18 cellular contexts compared by ENCODE assay signal in genomic region chr1:12547586-12548225, GRCh38.
DNase-seq lines count a peak whose midpoint lies in the region; ATAC-seq and TF ChIP-seq lines count a peak whose summit lies in the region.
"Had no signal": no experiment of that assay in that cellular context is flagged by ENCODE, and none has a peak within 500 bp of the region (broad histone marks: within the 10 kb centered on the region; RNA-seq: fewer than 3 reads in every experiment).

No MANE protein-coding gene starts in this region.

- H2BK20ac ChIP-seq in H9 (ENCODE audit: low read depth, low read length, poor library complexity, severe bottlenecking) = no peak overlapping the region

- H3K9me3 Mint-ChIP-seq in MCF 10A (ENCODE audit: unreplicated experiment) = no peaks in the 10 kb centered on the region
- no peaks in the 10 kb centered on the region; a peak in 1 of 5 replicates for H3K9me3 Mint-ChIP-seq in H9
- H3K9me3 Mint-ChIP-seq: dendritic cell treated with granulocyte-macrophage colony-stimulating factor and Interleukin-4, amounts not matched to agents 40 ng/mL and 50 ng/mL, for 4 days; immature natural killer cell; memory B cell had no signal

- no peak overlapping the region for H3K4ac ChIP-seq in H9 (ENCODE audit: low read depth, low read length)

- no peak overlapping the region for H2BK12ac ChIP-seq in H9 (ENCODE audit: insufficient read length, low read depth, low read length)

- H3K27ac Mint-ChIP-seq in MCF 10A (ENCODE audit: low read depth, unreplicated experiment) = no peak overlapping the region
- H3K27ac Mint-ChIP-seq in H9 = peak overlapping the region in 1 of 3 experiments; percentile 78; a peak in 2 of 7 replicates
- H3K27ac Mint-ChIP-seq: dendritic cell treated with granulocyte-macrophage colony-stimulating factor and Interleukin-4, amounts not matched to agents 40 ng/mL and 50 ng/mL, for 4 days; immature natural killer cell; memory B cell had no signal

- TF ChIP-seq POLR2A in breast epithelium (IDR thresholded peaks at IDR 0.05) (no peak), heart left ventricle (IDR thresholded peaks at IDR 0.05) (no peak), ovary (IDR thresholded peaks at IDR 0.05) (no peak), uterus (IDR thresholded peaks at IDR 0.05) (no peak)

- no peak overlapping the region for H3K4me2 ChIP-seq in H9 (ENCODE audit: insufficient read depth, insufficient read length, low read length)

- no peak overlapping the region for H3K14ac ChIP-seq in H9 (ENCODE audit: insufficient read depth, low read length)

- 76 to 90% (median 85%) methylated on average over 13 to 20 of the region's 20 CpGs for WGBS in heart left ventricle, 4 donors
- WGBS in ovary, 3 donors = 88 to 96% (median 92%) methylated on average over 20 of the region's 20 CpGs
- no CpG with 5 or more reads among the region's 20 CpGs for WGBS in H9 (ENCODE audit: extremely low coverage, insufficient read length, low lambda C conversion rate)

- H2AK5ac ChIP-seq in H9 (ENCODE audit: insufficient read length, low read length) = no peak overlapping the region

- no peak overlapping the region for H3K23ac ChIP-seq in H9 (ENCODE audit: insufficient read length, low read depth, low read length)

- no peak overlapping the region for H4K91ac ChIP-seq in H9 (ENCODE audit: insufficient read length, low read depth, low read length)

- POLR2A ChIA-PET in MCF 10A (lab: Yijun Ruan, JAX) = no interaction called here

- no peak overlapping the region; the same call in 1 of the 2 replicates for H2BK15ac ChIP-seq in H9 (ENCODE audit: low read depth, low read length)

- H4K8ac ChIP-seq in H9 (replicated peaks; ENCODE audit: insufficient read length, low read depth, low read length) = no peak overlapping the region

- TF ChIP-seq EP300 in ovary (IDR thresholded peaks at IDR 0.05) = no peak

- H4K5ac ChIP-seq in H9 (ENCODE audit: insufficient read length, low read depth, low read length) = no peak overlapping the region

- no peak overlapping the region for H3T11ph ChIP-seq in H9 (ENCODE audit: low read length)

- ATAC-seq in heart left ventricle (peak in 1 of 4 donors; percentile 2), HG02610 (IDR thresholded peaks at IDR 0.05; ENCODE audit: unreplicated experiment) (no peak)
- ATAC-seq: K562 had no signal

- peaks cover 10% of the 10 kb centered on the region for H3K36me3 Mint-ChIP-seq in MCF 10A (ENCODE audit: insufficient read depth, unreplicated experiment)
- H3K36me3 Mint-ChIP-seq in H9 (ENCODE audit: insufficient read depth in 1 of 3, low read depth in 3 of 3) = no peaks in the 10 kb centered on the region
- H3K36me3 Mint-ChIP-seq: immature natural killer cell, memory B cell had no signal

- H3K56ac ChIP-seq in H9 (ENCODE audit: insufficient read length, low read depth, low read length) = no peak overlapping the region

- H3K9me3 ChIP-seq in breast epithelium (no peaks in the 10 kb centered on the region), heart left ventricle (no peaks in the 10 kb centered on the region), ovary (no peaks in the 10 kb centered on the region), uterus (no peaks in the 10 kb centered on the region), H9 (ENCODE audit: control insufficient read depth, low read depth, low read length) (no peaks in the 10 kb centered on the region)

- H3K9ac ChIP-seq in H9 (ENCODE audit: extremely low read depth, insufficient read length, low read length) = no peak overlapping the region

- H3K79me2 ChIP-seq in H9 (ENCODE audit: insufficient read depth, low read length) = no peaks in the 10 kb centered on the region

- H3K23me2 ChIP-seq in H9 (ENCODE audit: insufficient read length, low read depth, low read length, poor library complexity, severe bottlenecking) = no peaks in the 10 kb centered on the region

- intact Hi-C loops in breast epithelium (cut with DNase I; ENCODE audit: low total_unique reads) (loop anchor here (5.0 kb wide), 1 partner anchor 70 kb away; the partner anchor contains the start of gene DHRS3), MCF 10A (cut with micrococcal nuclease) (no loop called here), heart left ventricle (cut with DNase I) (no loop called here), ovary (cut with DNase I) (loop anchor here (5.0 to 10.0 kb wide), 7 partner anchors 47 to 143 kb away; partner anchors contain the start of gene DHRS3 (in 1 of the 4)), uterus (cut with DNase I; ENCODE audit: low total_unique reads) (no loop called here)

- no peak overlapping the region for H2AFZ ChIP-seq in H9 (ENCODE audit: low read length)

- H3K27ac ChIP-seq in breast epithelium (peak overlapping the region; percentile 83 to 89), heart left ventricle (peak overlapping the region in 8 of 12 donors; percentile 53 to 91 (median 75)), ovary (peak overlapping the region; percentile 71 to 77), uterus (peak overlapping the region; percentile 86 to 92), H9 (ENCODE audit: insufficient read length, low read depth, low read length) (no peak overlapping the region)

- no peak for TF ChIP-seq CTCF in breast epithelium (IDR thresholded peaks at IDR 0.05)
- TF ChIP-seq CTCF in MCF 10A (IDR thresholded peaks at IDR 0.05; ENCODE audit: unreplicated experiment) = no peak
- no peak for TF ChIP-seq CTCF in heart left ventricle (IDR thresholded peaks at IDR 0.05)
- TF ChIP-seq CTCF in ovary (IDR thresholded peaks at IDR 0.05) = no peak
- TF ChIP-seq CTCF in uterus (IDR thresholded peaks at IDR 0.05) = no peak
- no peak for TF ChIP-seq CTCF in H9 (conservative IDR thresholded peaks at IDR 0.05)

- no peak overlapping the region for H3K4me3 ChIP-seq in breast epithelium
- no peak overlapping the region for H3K4me3 ChIP-seq in heart left ventricle
- no peak overlapping the region for H3K4me3 ChIP-seq in ovary
- no peak overlapping the region for H3K4me3 ChIP-seq in uterus
- H3K4me3 ChIP-seq: K562 had no signal

- no peaks in the 10 kb centered on the region for H4K20me1 ChIP-seq in H9 (ENCODE audit: control insufficient read depth, insufficient read depth, insufficient read length)

- H3K36me3 ChIP-seq in breast epithelium = no peaks in the 10 kb centered on the region
- H3K36me3 ChIP-seq in heart left ventricle = no peaks in the 10 kb centered on the region
- H3K36me3 ChIP-seq in ovary = no peaks in the 10 kb centered on the region
- no peaks in the 10 kb centered on the region for H3K36me3 ChIP-seq in uterus

- H3K4me1 Mint-ChIP-seq in MCF 10A (ENCODE audit: insufficient read depth, unreplicated experiment) = peaks cover 10% of the 10 kb centered on the region
- peaks cover 13 to 20% of the 10 kb centered on the region in 2 experiments for H3K4me1 Mint-ChIP-seq in H9
- H3K4me1 Mint-ChIP-seq: memory B cell had no signal

- BruUV-seq in MCF 10A (replicated peaks; lab: Mats Ljungman, UMichigan) = no TSS peak

- H2BK120ac ChIP-seq in H9 (ENCODE audit: low read depth, low read length, poor library complexity, severe bottlenecking) = no peak overlapping the region

- H3K27me3 Mint-ChIP-seq in MCF 10A (ENCODE audit: insufficient read depth, unreplicated experiment) (peaks cover 39% of the 10 kb centered on the region), H9 (ENCODE audit: low read depth) (no peaks in the 10 kb centered on the region; the same call in none of the 2 replicates)

- H3K27me3 ChIP-seq in breast epithelium (no peaks in the 10 kb centered on the region), heart left ventricle (no peaks in the 10 kb centered on the region), ovary (no peaks in the 10 kb centered on the region), uterus (no peaks in the 10 kb centered on the region), H9 (ENCODE audit: insufficient read depth, low read length) (no peaks in the 10 kb centered on the region)

- H3K4me3 Mint-ChIP-seq in MCF 10A (ENCODE audit: unreplicated experiment) = no peak overlapping the region
- H3K4me3 Mint-ChIP-seq in H9 = no peak overlapping the region
- H3K4me3 Mint-ChIP-seq: dendritic cell treated with granulocyte-macrophage colony-stimulating factor and Interleukin-4, amounts not matched to agents 40 ng/mL and 50 ng/mL, for 4 days; immature natural killer cell; memory B cell had no signal

- peak in 1 of 2 donors; percentile 37 for DNase-seq in breast epithelium (ENCODE audit: low spot score in 2 of 2)
- DNase-seq in MCF 10A (ENCODE audit: unreplicated experiment) = no peak
- DNase-seq in heart left ventricle = peak in 1 of 5 donors; percentile 52
- peak in 2 of 5 donors; percentile 34 to 46 for DNase-seq in ovary
- peak in 1 of 2 donors; percentile 19 for DNase-seq in uterus
- no peak for DNase-seq in NCI-H524 (lab: John Stamatoyannopoulos, UW)
- DNase-seq in H9 = no peak
- DNase-seq: activated CD4-positive, alpha-beta T cell treated with anti-CD3 and anti-CD28 coated beads, Interleukin-2, amount 50 U/mL, for 48 hours; EL; immature natural killer cell; NCI-H2081; NCI-H526 treated with DMSO at 0.1 percent for 48 hours; stimulated activated CD4-positive, alpha-beta T cell treated with anti-CD3 and anti-CD28 coated beads, Interleukin-4, amount 100 ng/mL, for 24 hours; stimulated activated CD8-positive, alpha-beta memory T cell treated with anti-CD3 and anti-CD28 coated beads, Interleukin-4, amount 100 ng/mL, for 48 hours had no signal

- peaks cover 7 to 14% of the 10 kb centered on the region in 2 donors for H3K4me1 ChIP-seq in breast epithelium
- H3K4me1 ChIP-seq in heart left ventricle = peaks cover 13 to 55% (median 31%) of the 10 kb centered on the region in 12 donors
- peaks cover 24% of the 10 kb centered on the region for H3K4me1 ChIP-seq in ovary (ENCODE audit: insufficient read depth)
- H3K4me1 ChIP-seq in uterus = peaks cover 9 to 10% of the 10 kb centered on the region in 2 donors
- H3K4me1 ChIP-seq in H9 (ENCODE audit: insufficient read depth, low read length) = no peaks in the 10 kb centered on the region; the same call in 1 of the 2 replicates

- CTCF ChIA-PET in MCF 10A (lab: Yijun Ruan, JAX) = interaction anchor here (1.2 kb wide), 1 partner anchor 112 kb away, joined by 3 read pairs; no protein-coding TSS in a partner anchor

- no peaks in the 10 kb centered on the region for H3K79me1 ChIP-seq in H9 (ENCODE audit: insufficient read depth, low read depth, low read length, poor library complexity, severe bottlenecking)

- H3K18ac ChIP-seq in H9 (ENCODE audit: insufficient read length, low read depth, low read length) = no peak overlapping the region

- H2BK5ac ChIP-seq in H9 (ENCODE audit: insufficient read length, low read length) = no peak overlapping the region

Comparison
In these comparisons a context has a peak if more than half of its experiments do, and no peak if none do; other contexts are left out.
1. intact Hi-C loops: an anchor here in breast epithelium (5.0 kb wide) and ovary (5.0 to 10.0 kb wide); none called in MCF 10A, heart left ventricle and uterus.